ENCODE assay signal across 11 cellular contexts in the genomic region with DNA sequence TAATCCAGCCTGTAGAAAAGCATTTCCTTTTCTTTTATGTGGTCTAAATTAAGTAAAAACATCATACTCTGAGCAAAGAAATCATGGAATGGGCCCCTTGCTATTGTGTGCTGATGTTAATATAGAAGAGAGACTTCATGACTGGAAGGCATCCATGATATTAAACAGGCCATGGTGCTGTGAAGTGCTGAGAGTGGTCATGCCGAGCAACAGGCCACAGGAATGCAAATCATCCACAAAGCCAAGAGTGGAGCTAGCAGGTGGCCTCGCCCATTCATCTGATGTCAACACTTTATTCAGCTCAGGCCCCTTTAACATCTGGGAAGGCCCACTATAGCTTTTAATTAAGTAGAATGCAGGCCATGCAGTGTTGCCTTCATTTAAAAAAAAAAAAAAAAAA.
DNase-seq lines count a peak whose midpoint lies in the region; ATAC-seq, FAIRE-seq and TF ChIP-seq lines count a peak whose summit lies in the region.
"Had no signal": no experiment of that assay in that cellular context is flagged by ENCODE, and none has a peak within 500 bp of the region (broad histone marks: within the 10 kb centered on the region; RNA-seq: fewer than 3 reads in every experiment).

No MANE protein-coding gene starts in this region.

- in situ Hi-C loops in Caki2 (cut with HindIII; ENCODE audit: low pct_unique_long_range_greater_than_20kb, low sequenced_read_pairs) = no loop called here

- H3K79me1 ChIP-seq in H1 (ENCODE audit: low read depth, low read length) = no peaks in the 10 kb centered on the region

- WGBS in H1 (ENCODE audit: extremely low coverage in 1 of 2, insufficient coverage in 1 of 2, insufficient read length in 1 of 2, insufficient replicate concordance in 2 of 2, low coverage in 1 of 2, low lambda C conversion rate in 2 of 2, missing lambda C conversion rate in 1 of 2), 2 experiments = 22% methylated on average over 2 of the region's 2 CpGs; no CpG with 5 or more reads in 1 of the 2 experiments

- POLR2A ChIA-PET in H1 (lab: Charles Lee; ENCODE audit: partially characterized antibody) = interaction anchor here (0.6 kb wide), 2 partner anchors 109 to 1734 kb away, joined by 3 to 4 read pairs; no protein-coding TSS in a partner anchor

- H3K9ac ChIP-seq in H1 (replicated peaks in 1 of 4; ENCODE audit: extremely low read depth in 1 of 4, low read depth in 3 of 4, low read length in 3 of 4) = no peak overlapping the region

- no peaks in the 10 kb centered on the region for H3K9me3 ChIP-seq in H1 (ENCODE audit: insufficient read depth in 2 of 2, low read depth in 1 of 2, low read length in 1 of 2)
- H3K9me3 ChIP-seq in lower lobe of right lung = no peaks in the 10 kb centered on the region
- H3K9me3 ChIP-seq: ascending aorta had no signal

- no peak overlapping the region for H2AK5ac ChIP-seq in H1 (ENCODE audit: low read depth, low read length)

- no peaks in the 10 kb centered on the region for H3K4me1 Mint-ChIP-seq in CD14-positive monocyte

- H3K14ac ChIP-seq in H1 (ENCODE audit: insufficient read length) = no peak overlapping the region

- no peaks in the 10 kb centered on the region for H4K20me1 ChIP-seq in H1 (replicated peaks in 1 of 2; ENCODE audit: control insufficient read depth in 1 of 2, insufficient read depth in 2 of 2, low read length in 2 of 2)

- H3K23me2 ChIP-seq in H1 (ENCODE audit: low read depth, low read length) = no peaks in the 10 kb centered on the region

- TF ChIP-seq RAD21 in H1 (IDR thresholded peaks at IDR 0.05 in 1 of 2, conservative IDR thresholded peaks at IDR 0.05 in 1 of 2; ENCODE audit: low read depth in 2 of 2, low read length in 2 of 2) = no peak

- no peak overlapping the region for H4K8ac ChIP-seq in H1 (ENCODE audit: extremely low read depth, insufficient read depth, low read length)

- H2AFZ ChIP-seq in H1 (ENCODE audit: low read length) = no peak overlapping the region

- H2BK5ac ChIP-seq in H1 (ENCODE audit: low read depth, low read length) = no peak overlapping the region

- peak; percentile 30 for DNase-seq in Caki2 (ENCODE audit: low read depth)
- DNase-seq in LHCN-M2 (ENCODE audit: low read depth) = peak; percentile 75
- peak; percentile 50 to 51 for DNase-seq in H1 (ENCODE audit: low read depth in 1 of 2, low spot score in 2 of 2)
- DNase-seq in lower lobe of right lung = no peak
- no peak for DNase-seq in stimulated activated CD4-positive, alpha-beta T cell treated with anti-CD3 and anti-CD28 coated beads, Interleukin-4, amount 100 ng/mL, for 4 hours
- no peak for DNase-seq in NCI-H2029 (lab: John Stamatoyannopoulos, UW)
- DNase-seq in CD14-positive monocyte (ENCODE audit: low spot score) = no peak
- DNase-seq in NCI-H1436 treated with DMSO at 0.1 percent for 48 hours (lab: John Stamatoyannopoulos, UW) = no peak
- DNase-seq: HFFc6, NCI-H2171 had no signal

- no peak overlapping the region for H2BK120ac ChIP-seq in H1 (replicated peaks; ENCODE audit: low read depth, low read length)

- H2BK15ac ChIP-seq in H1 (ENCODE audit: low read length) = no peak overlapping the region

- TF ChIP-seq CTCF in H1 (IDR thresholded peaks at IDR 0.05; ENCODE audit: control extremely low read depth in 1 of 3, insufficient read depth in 1 of 3, low read depth in 1 of 3, low read length in 3 of 3) (no peak), lower lobe of right lung (IDR thresholded peaks at IDR 0.05) (no peak), CD14-positive monocyte (IDR thresholded peaks at IDR 0.05) (no peak)

- peak in 1 of 2 experiments; percentile 22; a peak in 1 of 3 replicates for TF ChIP-seq EP300 in H1 (IDR thresholded peaks at IDR 0.05; ENCODE audit: borderline replicate concordance in 1 of 2, low read depth in 2 of 2, low read length in 2 of 2)

- no peak overlapping the region for H3K4ac ChIP-seq in H1 (replicated peaks; ENCODE audit: insufficient read length, low read depth, low read length)

- H3K4me1 ChIP-seq in H1 (replicated peaks in 1 of 4; ENCODE audit: control insufficient read depth in 3 of 4, insufficient read depth in 4 of 4, low read length in 3 of 4) (peaks cover 0 to 5% (median 3%) of the 10 kb centered on the region in 4 experiments; a peak in 2 of 7 replicates), lower lobe of right lung (no peaks in the 10 kb centered on the region)
- H3K4me1 ChIP-seq: ascending aorta had no signal

- H3K27ac Mint-ChIP-seq in CD14-positive monocyte = no peak overlapping the region
- H3K27ac Mint-ChIP-seq: HFFc6 had no signal

- TF ChIP-seq POLR2A in H1 (IDR thresholded peaks at IDR 0.05; ENCODE audit: control extremely low read depth in 1 of 2, low read depth in 2 of 2, low read length in 2 of 2) = no peak

- CTCF ChIA-PET in H1 (lab: Charles Lee; ENCODE audit: partially characterized antibody) = no interaction called here

- no peak overlapping the region for H4K5ac ChIP-seq in H1 (ENCODE audit: insufficient read length, low read depth, low read length)

- no peaks in the 10 kb centered on the region for H3K27me3 Mint-ChIP-seq in CD14-positive monocyte (ENCODE audit: low read depth in 3 of 3)

- no peaks in the 10 kb centered on the region for H3K36me3 Mint-ChIP-seq in CD14-positive monocyte

- H3K4me2 ChIP-seq in H1 (ENCODE audit: insufficient read depth in 1 of 2, low read depth in 2 of 2, low read length in 2 of 2) = no peak overlapping the region

- peak; percentile 97 for FAIRE-seq in H1 (lab: Jason Lieb, UNC)

- peak; percentile 67 to 72 for ATAC-seq in lower lobe of right lung

- H3K27me3 ChIP-seq in H1 (replicated peaks in 1 of 4; ENCODE audit: control insufficient read depth in 3 of 4, extremely low read depth in 1 of 4, insufficient read depth in 3 of 4, low read length in 3 of 4) = no peaks in the 10 kb centered on the region
- H3K27me3 ChIP-seq in lower lobe of right lung (ENCODE audit: low read depth) = no peaks in the 10 kb centered on the region
- H3K27me3 ChIP-seq: ascending aorta had no signal

- no peak overlapping the region for H3K23ac ChIP-seq in H1 (ENCODE audit: insufficient read length)

- no peak overlapping the region for H2BK20ac ChIP-seq in H1 (ENCODE audit: low read length)

- no peak overlapping the region for H3K4me3 ChIP-seq in H1 (ENCODE audit: extremely low read depth in 1 of 4, insufficient read depth in 2 of 4, low read depth in 3 of 4, low read length in 4 of 4)
- no peak overlapping the region for H3K4me3 ChIP-seq in lower lobe of right lung
- H3K4me3 ChIP-seq: ascending aorta had no signal

- H3K27ac ChIP-seq in H1 (ENCODE audit: low read depth, low read length) = no peak overlapping the region
- H3K27ac ChIP-seq in lower lobe of right lung = no peak overlapping the region
- H3K27ac ChIP-seq: ascending aorta had no signal

- H3K79me2 ChIP-seq in H1 (ENCODE audit: control insufficient read depth in 1 of 2, insufficient read depth in 2 of 2, low read length in 2 of 2) = no peaks in the 10 kb centered on the region

- H3K36me3 ChIP-seq in H1 (ENCODE audit: control insufficient read depth in 2 of 4, insufficient read depth in 4 of 4, low read length in 3 of 4) (no peaks in the 10 kb centered on the region), lower lobe of right lung (no peaks in the 10 kb centered on the region)
- H3K36me3 ChIP-seq: ascending aorta had no signal

- no peak overlapping the region for H4K91ac ChIP-seq in H1 (replicated peaks; ENCODE audit: insufficient read length, low read length)

- H3K4me3 Mint-ChIP-seq in CD14-positive monocyte = no peak overlapping the region
- H3K4me3 Mint-ChIP-seq: HFFc6 had no signal

- no peak overlapping the region for H2BK12ac ChIP-seq in H1 (ENCODE audit: low read depth, low read length)

- intact Hi-C loops in lower lobe of right lung (cut with DNase I) = no loop called here
- intact Hi-C loops in CD14-positive monocyte (cut with micrococcal nuclease) = no loop called here

- H3K9me3 Mint-ChIP-seq in CD14-positive monocyte = peaks cover 0 to 7% (median 2%) of the 10 kb centered on the region in 7 donors
- H3K9me3 Mint-ChIP-seq: HFFc6 had no signal

- no peak overlapping the region for H3K18ac ChIP-seq in H1 (ENCODE audit: extremely low read depth, low read length)

- H3K56ac ChIP-seq in H1 (replicated peaks; ENCODE audit: insufficient read length, low read depth, low read length) = no peak overlapping the region

TF ChIP-seq in H1, 55 proteins besides CTCF, POLR2A, EP300 and RAD21:
- TF ChIP-seq, protein P1, sequence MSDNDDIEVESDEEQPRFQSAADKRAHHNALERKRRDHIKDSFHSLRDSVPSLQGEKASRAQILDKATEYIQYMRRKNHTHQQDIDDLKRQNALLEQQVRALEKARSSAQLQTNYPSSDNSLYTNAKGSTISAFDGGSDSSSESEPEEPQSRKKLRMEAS (IDR thresholded peaks at IDR 0.05) = 0 out of 2 replicates have a peak, but pooled peaks have one; percentile 44
- TF ChIP-seq TEAD4 (IDR thresholded peaks at IDR 0.05; ENCODE audit: low read depth, low read length) = peak; percentile 92
- TF ChIP-seq JUND (IDR thresholded peaks at IDR 0.05; ENCODE audit: low read length) = no peak
- TF ChIP-seq TCF12 (IDR thresholded peaks at IDR 0.05; ENCODE audit: low read depth, low read length) = 0 out of 2 replicates have a peak, but pooled peaks have one; percentile 59
- no peak for TF ChIP-seq KDM4A (IDR thresholded peaks at IDR 0.05; ENCODE audit: low read depth, low read length, severe bottlenecking)

Comparison
In these comparisons a context has a peak if more than half of its experiments do, and no peak if none do; other contexts are left out.
1. DNase-seq: peak in Caki2 (single experiment), LHCN-M2 (single experiment) and H1 (2 of 2); none in lower lobe of right lung (single experiment), stimulated activated CD4-positive, alpha-beta T cell treated with anti-CD3 and anti-CD28 coated beads, Interleukin-4, amount 100 ng/mL, for 4 hours (0 of 2), NCI-H2029 (single experiment), CD14-positive monocyte (single experiment) and NCI-H1436 treated with DMSO at 0.1 percent for 48 hours (single experiment).